In the genomic region with DNA sequence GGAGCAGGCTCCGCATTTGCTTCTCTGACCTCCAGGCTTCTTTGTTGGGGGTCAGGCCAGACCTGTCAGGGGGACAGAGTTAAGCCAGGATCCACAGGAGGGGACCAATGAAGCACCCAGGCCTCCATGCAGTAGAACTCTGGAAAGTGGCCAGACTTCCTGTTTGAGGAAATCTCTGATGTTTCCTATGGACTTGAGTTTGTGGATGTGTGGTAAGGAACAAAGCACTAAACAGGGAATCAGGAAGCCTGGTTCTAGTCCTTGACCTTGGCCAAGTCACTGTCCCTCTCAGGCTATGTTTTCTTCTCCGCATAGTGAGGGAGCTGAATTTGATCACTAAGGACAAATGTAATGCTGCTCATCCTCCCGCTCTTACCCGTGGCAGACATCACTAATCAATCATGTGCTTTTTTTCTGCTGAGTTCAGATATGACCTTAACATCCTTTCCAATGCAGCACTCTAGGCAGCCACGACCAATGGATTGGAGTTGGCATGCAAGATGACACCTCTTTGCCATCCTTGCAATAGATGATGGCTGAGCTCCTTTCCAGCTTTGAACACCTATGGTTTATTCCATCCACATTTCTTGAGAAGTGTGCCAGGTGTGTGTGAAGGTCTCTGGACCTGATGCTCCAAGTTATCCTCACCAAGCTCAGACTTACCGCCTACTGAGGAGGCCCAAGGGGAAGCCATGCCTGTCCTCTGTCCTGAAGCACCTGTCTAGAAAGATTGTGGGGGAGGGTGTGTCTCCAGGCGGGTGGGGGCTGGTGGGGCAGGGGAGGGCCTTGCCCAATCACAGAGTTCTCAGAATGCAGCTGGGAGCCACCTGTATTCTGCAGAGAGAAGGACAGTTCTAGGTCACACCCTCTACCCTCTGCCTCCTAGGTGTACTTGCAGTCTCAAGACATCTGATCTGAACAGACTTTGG, we compare ENCODE assay signal across 16 cellular contexts. TPM values are rescaled to one million over a fixed set of nuclear protein-coding genes. Genes with fewer than 3 reads are reported as not detected.
DNase-seq lines count a peak whose midpoint lies in the region; ATAC-seq and TF ChIP-seq lines count a peak whose summit lies in the region.
"Had no signal": no experiment of that assay in that cellular context is flagged by ENCODE, and none has a peak within 500 bp of the region (broad histone marks: within the 10 kb centered on the region; RNA-seq: fewer than 3 reads in every experiment).

No MANE protein-coding gene starts in this region.

- no peak overlapping the region for H3K4me3 Mint-ChIP-seq in T-cell
- H3K4me3 Mint-ChIP-seq: stimulated activated memory B cell treated with anti-CD40 and anti-IgM and Interleukin-4, amounts not matched to agents 10 μg/mL and 1 μg/mL and 100 μg/mL, for 72 hours had no signal

- peaks cover 5 to 28% (median 8%) of the 10 kb centered on the region in 4 donors for H3K4me1 ChIP-seq in transverse colon
- H3K4me1 ChIP-seq: breast epithelium had no signal

- H3K27ac Mint-ChIP-seq in activated naive CD4-positive, alpha-beta T cell treated with anti-CD3 and anti-CD28 coated beads, Interleukin-2, amount 50 U/mL, for 72 hours: peak overlapping the region; percentile 78 to 92
- peak overlapping the region; percentile 75 to 81 for H3K27ac Mint-ChIP-seq in T-cell

- H3K9me3 Mint-ChIP-seq in activated naive CD4-positive, alpha-beta T cell treated with anti-CD3 and anti-CD28 coated beads, Interleukin-2, amount 50 U/mL, for 72 hours: no peaks in the 10 kb centered on the region
- no peaks in the 10 kb centered on the region for H3K9me3 Mint-ChIP-seq in T-cell
- H3K9me3 Mint-ChIP-seq: stimulated activated memory B cell treated with anti-CD40 and anti-IgM and Interleukin-4, amounts not matched to agents 10 μg/mL and 1 μg/mL and 100 μg/mL, for 72 hours had no signal

- peak overlapping the region in 3 of 4 donors; percentile 10 to 37 (median 17) for H3K27ac ChIP-seq in transverse colon
- H3K27ac ChIP-seq: C4-2B had no signal

- no peaks in the 10 kb centered on the region for H3K27me3 Mint-ChIP-seq in T-cell
- H3K27me3 Mint-ChIP-seq: stimulated activated memory B cell treated with anti-CD40 and anti-IgM and Interleukin-4, amounts not matched to agents 10 μg/mL and 1 μg/mL and 100 μg/mL, for 72 hours had no signal

- peak in 1 of 2 donors; percentile 5 for ATAC-seq in activated naive CD4-positive, alpha-beta T cell treated with anti-CD3 and anti-CD28 coated beads, Interleukin-2, amount 50 U/mL, for 72 hours
- peak in 1 of 4 experiments; percentile 9 for ATAC-seq in T-cell (replicated peaks in 1 of 4)
- ATAC-seq: stimulated activated memory B cell treated with anti-CD40 and anti-IgM and Interleukin-4, amounts not matched to agents 10 μg/mL and 1 μg/mL and 100 μg/mL, for 72 hours had no signal

- TF ChIP-seq EP300 in transverse colon (IDR thresholded peaks at IDR 0.05; ENCODE audit: low read depth): no peak

- no peak for TF ChIP-seq POLR2A in transverse colon (IDR thresholded peaks at IDR 0.05)

- intact Hi-C loops in transverse colon (cut with DNase I; ENCODE audit: low total_unique reads): no loop called here

- peaks cover 25 to 31% of the 10 kb centered on the region in 2 donors for H3K36me3 Mint-ChIP-seq in activated naive CD4-positive, alpha-beta T cell treated with anti-CD3 and anti-CD28 coated beads, Interleukin-2, amount 50 U/mL, for 72 hours
- peaks cover 32% of the 10 kb centered on the region for H3K36me3 Mint-ChIP-seq in T-cell

- no peaks in the 10 kb centered on the region for H3K9me3 ChIP-seq in transverse colon
- H3K9me3 ChIP-seq: breast epithelium had no signal

- no peak for DNase-seq in activated naive CD4-positive, alpha-beta T cell treated with anti-CD3 and anti-CD28 coated beads, Interleukin-2, amount 50 U/mL, for 72 hours (ENCODE audit: low spot score in 2 of 2)
- DNase-seq in activated naive CD4-positive, alpha-beta T cell treated with anti-CD3 and anti-CD28 coated beads, Interleukin-2, amount 50 U/mL, for 16 hours: no peak
- DNase-seq in T-cell (no peak), fibroblast of mammary gland (ENCODE audit: low read depth) (peak; percentile 35), transverse colon (no peak), NCI-H1436 treated with DMSO at 0.1 percent for 48 hours (lab: John Stamatoyannopoulos, UW) (no peak), NOMO-1 treated with dmso at 0.1 percent for 144 hours (lab: John Stamatoyannopoulos, UW; ENCODE audit: unreplicated experiment) (no peak)
- DNase-seq: GF-D8; NCI-H1105; stimulated activated CD4-positive, alpha-beta T cell treated with anti-CD3 and anti-CD28 coated beads, Interleukin-4, amount 100 ng/mL, for 1 hour had no signal

- in situ Hi-C loops in transverse colon (cut with MboI; ENCODE audit: low pct_ligation_motif_present in 1 of 4, low pct_unique_long_range_greater_than_20kb in 1 of 4, low sequenced_read_pairs in 3 of 4): no loop called here

- no peak for TF ChIP-seq CTCF in fibroblast of mammary gland (conservative IDR thresholded peaks at IDR 0.05; ENCODE audit: control insufficient read depth, insufficient read depth, low read depth, low read length)
- TF ChIP-seq CTCF in transverse colon (IDR thresholded peaks at IDR 0.05): no peak

- CTCF ChIA-PET in T-cell (lab: Charles Lee): interaction anchor here in 1 of 2 donors (1.2 kb wide), 2 partner anchors 10 to 32 kb away, joined by 3 to 4 read pairs; no protein-coding TSS in a partner anchor

- POLR2A ChIA-PET in T-cell (lab: Charles Lee): no interaction called here

- H3K4me3 ChIP-seq in fibroblast of mammary gland (ENCODE audit: control insufficient read depth, low read depth, low read length): no peak overlapping the region
- H3K4me3 ChIP-seq in transverse colon: no peak overlapping the region
- H3K4me3 ChIP-seq: breast epithelium had no signal

- peaks cover 28 to 46% (median 36%) of the 10 kb centered on the region in 3 donors for H3K4me1 Mint-ChIP-seq in T-cell

- no peaks in the 10 kb centered on the region for H3K27me3 ChIP-seq in transverse colon
- H3K27me3 ChIP-seq: breast epithelium had no signal

- 82 to 83% methylated on average over 4 to 7 of the region's 7 CpGs for WGBS in transverse colon (ENCODE audit: low coverage in 1 of 2), 2 donors

- no peaks in the 10 kb centered on the region for H3K36me3 ChIP-seq in transverse colon
- H3K36me3 ChIP-seq: breast epithelium had no signal

RNA-seq across cellular contexts. Expression of gene SH2D2A, which starts 9.9 kb away (rescaled TPM):
- 100 to 1,000 TPM; 186 to 215 TPM for total RNA-seq in activated naive CD4-positive, alpha-beta T cell treated with anti-CD3 and anti-CD28 coated beads, Interleukin-2, amount 50 U/mL, for 72 hours
- total RNA-seq in T-cell: 100 to 1,000 TPM in 1 of 5 donors, 10 to 100 TPM in 4; 42.8 to 110 (median 66.8) TPM
- 1 to 10 TPM in 3 of 4 donors, not detected in 1; 1.9 to 5.9 (median 3.4) TPM for total RNA-seq in transverse colon

RNA-seq across cellular contexts. Expression of gene PRCC, which starts 39.4 kb away (rescaled TPM):
- 10 to 100 TPM; 44.5 to 72.1 TPM for total RNA-seq in activated naive CD4-positive, alpha-beta T cell treated with anti-CD3 and anti-CD28 coated beads, Interleukin-2, amount 50 U/mL, for 72 hours
- 10 to 100 TPM; 55.3 to 67.7 (median 65.4) TPM for total RNA-seq in T-cell
- 10 to 100 TPM; 15.1 to 69.9 (median 39.4) TPM for total RNA-seq in transverse colon

RNA-seq across cellular contexts. Expression of gene INSRR, which starts 52.1 kb away (rescaled TPM):
- total RNA-seq in activated naive CD4-positive, alpha-beta T cell treated with anti-CD3 and anti-CD28 coated beads, Interleukin-2, amount 50 U/mL, for 72 hours: under 1 TPM; 0.07 to 0.29 TPM
- total RNA-seq in T-cell: under 1 TPM in 1 of 5 donors, not detected in 4; 0.07 TPM
- not detected for total RNA-seq in transverse colon
- total RNA-seq: glomerular endothelial cell, kidney epithelial cell, renal cortical epithelial cell had no signal

RNA-seq across cellular contexts. Expression of gene NTRK1, which starts 53.9 kb away (rescaled TPM):
- total RNA-seq in activated naive CD4-positive, alpha-beta T cell treated with anti-CD3 and anti-CD28 coated beads, Interleukin-2, amount 50 U/mL, for 72 hours: 1 to 10 TPM; 5.3 to 7.2 TPM
- total RNA-seq in T-cell (1 to 10 TPM in 1 of 5 donors, under 1 TPM in 4; 0.36 to 1.2 (median 0.60) TPM), transverse colon (1 to 10 TPM in 1 of 4 donors, under 1 TPM in 2, not detected in 1; 0.20 to 2.6 (median 0.64) TPM)
- total RNA-seq: kidney epithelial cell, renal cortical epithelial cell had no signal

RNA-seq across cellular contexts. Expression of gene HDGF, which starts 55.3 kb away (rescaled TPM):
- total RNA-seq in activated naive CD4-positive, alpha-beta T cell treated with anti-CD3 and anti-CD28 coated beads, Interleukin-2, amount 50 U/mL, for 72 hours: 100 to 1,000 TPM; 281 to 325 TPM
- 100 to 1,000 TPM in 2 of 5 donors, 10 to 100 TPM in 3; 72.9 to 108 (median 90.3) TPM for total RNA-seq in T-cell
- 100 to 1,000 TPM; 150 to 204 (median 179) TPM for total RNA-seq in transverse colon

Comparison
In these comparisons a context has a peak if more than half of its experiments do, and no peak if none do; other contexts are left out.
1. RNA of gene SH2D2A, which starts 9.9 kb away (total RNA-seq): 186 to 215 TPM in activated naive CD4-positive, alpha-beta T cell treated with anti-CD3 and anti-CD28 coated beads, Interleukin-2, amount 50 U/mL, for 72 hours and 42.8 to 110 TPM in T-cell; 1.9 to 5.9 TPM in transverse colon; every median in the first group is over 4 times any median in the second.